ENCODE assay signal across 27 cellular contexts in genomic region chr9:17665450-17665849, GRCh38.
"Had no signal": no experiment of that assay in that cellular context is flagged by ENCODE, and none has a peak within 500 bp of the region (broad histone marks: within the 10 kb centered on the region; RNA-seq: fewer than 3 reads in every experiment).

No MANE protein-coding gene starts in this region.

- H3K9me3 ChIP-seq: colonic mucosa, esophagus muscularis mucosa, esophagus squamous epithelium, gastrocnemius medialis, gastroesophageal sphincter, heart left ventricle, heart right ventricle had no signal

- H3K4me1 ChIP-seq: colonic mucosa, esophagus muscularis mucosa, esophagus squamous epithelium, foreskin keratinocyte, gastrocnemius medialis, gastroesophageal sphincter, heart left ventricle, heart right ventricle had no signal

- H3K4me3 ChIP-seq: colonic mucosa, coronary artery, dorsolateral prefrontal cortex, esophagus muscularis mucosa, esophagus squamous epithelium, gastrocnemius medialis, gastroesophageal sphincter, heart left ventricle, heart right ventricle had no signal

- H3K27me3 ChIP-seq: colonic mucosa, dorsolateral prefrontal cortex, esophagus muscularis mucosa, esophagus squamous epithelium, foreskin keratinocyte, gastrocnemius medialis, gastroesophageal sphincter, heart left ventricle, heart right ventricle had no signal

- FAIRE-seq: colon, endometrium, frontal cortex had no signal

- H3K27ac ChIP-seq: colonic mucosa, coronary artery, dorsolateral prefrontal cortex, epithelial cell of prostate, esophagus muscularis mucosa, esophagus squamous epithelium, foreskin keratinocyte, gastrocnemius medialis, gastroesophageal sphincter, heart left ventricle, heart right ventricle had no signal

- DNase-seq: colonic mucosa; cortex of kidney; dermis blood vessel endothelial cell; dorsolateral prefrontal cortex; effector CD4-positive, alpha-beta T cell; effector CD8-positive, alpha-beta T cell; effector memory CD4-positive, alpha-beta T cell; effector memory CD8-positive, alpha-beta T cell; endodermal cell; erythroblast; esophagus squamous epithelium; foreskin fibroblast; foreskin keratinocyte; foreskin melanocyte; gastrocnemius medialis; glutamatergic neuron; head of caudate nucleus; heart left ventricle; heart right ventricle had no signal

- ATAC-seq: effector memory CD8-positive, alpha-beta T cell; esophagus mucosa; foreskin keratinocyte; gastrocnemius medialis; gastroesophageal sphincter; heart left ventricle; heart right ventricle had no signal

- H3K36me3 ChIP-seq: colonic mucosa, esophagus muscularis mucosa, esophagus squamous epithelium, gastrocnemius medialis, gastroesophageal sphincter, heart left ventricle, heart right ventricle had no signal
